In the genomic region with DNA sequence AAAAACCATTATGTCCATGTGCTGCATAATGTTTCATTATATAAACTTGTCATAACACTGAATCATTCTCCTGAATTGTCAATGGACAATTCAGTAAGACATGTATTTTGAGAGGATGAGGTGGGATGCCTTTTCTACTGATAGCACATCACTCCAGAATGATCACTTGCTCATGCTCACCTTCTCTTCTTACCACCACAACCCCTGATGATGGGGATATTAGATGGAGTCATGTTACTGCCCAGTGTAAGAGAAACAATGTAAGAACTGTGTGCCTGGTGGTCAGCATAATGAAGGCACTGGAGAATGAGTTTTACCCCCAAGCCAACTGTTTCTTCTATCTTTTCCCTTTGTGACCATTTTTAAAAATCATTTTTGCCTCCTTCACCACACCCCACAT, we compare ENCODE assay signal across 20 cellular contexts.
DNase-seq lines count a peak whose midpoint lies in the region; ATAC-seq, FAIRE-seq and TF ChIP-seq lines count a peak whose summit lies in the region.
"Had no signal": no experiment of that assay in that cellular context is flagged by ENCODE, and none has a peak within 500 bp of the region (broad histone marks: within the 10 kb centered on the region; RNA-seq: fewer than 3 reads in every experiment).

No MANE protein-coding gene starts in this region.

- no peak overlapping the region for H3K27ac ChIP-seq in A549
- H3K27ac ChIP-seq: HL-60 had no signal

- intact Hi-C loops in sciatic nerve (cut with DNase I): no loop called here

- no peak for TF ChIP-seq EP300 in A549 (IDR thresholded peaks at IDR 0.05)

- TF ChIP-seq CTCF in A549 (IDR thresholded peaks at IDR 0.05): no peak
- TF ChIP-seq CTCF in chondrocyte (IDR thresholded peaks at IDR 0.05): no peak

- peaks cover 16% of the 10 kb centered on the region for H3K4me1 Mint-ChIP-seq in chondrocyte (ENCODE audit: low read depth)
- H3K4me1 Mint-ChIP-seq: B cell had no signal

- H3K27me3 Mint-ChIP-seq in chondrocyte (ENCODE audit: low read depth): no peaks in the 10 kb centered on the region
- H3K27me3 Mint-ChIP-seq: B cell had no signal

- H3K9me3 Mint-ChIP-seq in chondrocyte (ENCODE audit: low read depth): no peaks in the 10 kb centered on the region
- H3K9me3 Mint-ChIP-seq: CD4-positive, alpha-beta T cell; HFFc6 had no signal

- no peaks in the 10 kb centered on the region for H3K4me1 ChIP-seq in A549

- no peak overlapping the region for H3K4me2 ChIP-seq in A549

- CTCF ChIA-PET in A549 (lab: Yijun Ruan, JAX): no interaction called here

- POLR2A ChIA-PET in A549 (lab: Yijun Ruan, JAX): no interaction called here

- H3K27ac Mint-ChIP-seq in chondrocyte (ENCODE audit: unreplicated experiment): peak overlapping the region; percentile 59
- H3K27ac Mint-ChIP-seq: B cell; CD4-positive, alpha-beta T cell; HFFc6 had no signal

- FAIRE-seq in A549 (lab: Jason Lieb, UNC): peak; percentile 61
- no peak for FAIRE-seq in frontal cortex (lab: Jason Lieb, UNC)
- FAIRE-seq: G401.6, GM19239, H1 had no signal

- H3K4me3 ChIP-seq in A549: no peak overlapping the region
- H3K4me3 ChIP-seq: HAP-1 had no signal

- no peaks in the 10 kb centered on the region for H3K9me3 ChIP-seq in A549
- H3K9me3 ChIP-seq: HAP-1 had no signal

- DNase-seq in A549 (ENCODE audit: low read depth in 1 of 2, low spot score in 1 of 2): no peak
- peak; percentile 29 for DNase-seq in LHCN-M2 (ENCODE audit: low read depth)
- no peak for DNase-seq in chondrocyte (ENCODE audit: low spot score)
- DNase-seq in sciatic nerve (ENCODE audit: low spot score): no peak
- DNase-seq in frontal cortex (ENCODE audit: low spot score in 2 of 2): no peak
- no peak for DNase-seq in ureter (ENCODE audit: low spot score)
- DNase-seq: C1 segment of cervical spinal cord; CD4-positive, alpha-beta T cell; DMS153; DMS79 treated with DMSO at 0.1 percent for 48 hours; EL; HFFc6; KBM-7 had no signal

- H3K4me3 Mint-ChIP-seq in chondrocyte (ENCODE audit: unreplicated experiment): no peak overlapping the region
- H3K4me3 Mint-ChIP-seq: B cell; CD4-positive, alpha-beta T cell; HFFc6 had no signal

- no peak for ATAC-seq in A549
- ATAC-seq in sciatic nerve: peak; percentile 19
- no peak for ATAC-seq in HG03520 (IDR thresholded peaks at IDR 0.05; ENCODE audit: unreplicated experiment)

- TF ChIP-seq POLR2A in A549 (IDR thresholded peaks at IDR 0.05; ENCODE audit: low read length): no peak

- TF ChIP-seq RAD21 in A549 (conservative IDR thresholded peaks at IDR 0.05 in 1 of 2, IDR thresholded peaks at IDR 0.05 in 1 of 2): no peak

- H3K36me3 Mint-ChIP-seq in chondrocyte (ENCODE audit: low read depth): no peaks in the 10 kb centered on the region

TF ChIP-seq in A549, 52 proteins besides CTCF, POLR2A, EP300 and RAD21:
- TF ChIP-seq SMC3 (IDR thresholded peaks at IDR 0.05) (no peak), CEBPB (IDR thresholded peaks at IDR 0.05) (no peak), ZFP36 (IDR thresholded peaks at IDR 0.05; ENCODE audit: borderline replicate concordance, partially characterized antibody) (no peak), NR3C1 (IDR thresholded peaks at IDR 0.05) (no peak), FOSL2 (IDR thresholded peaks at IDR 0.05) (no peak), FOSL2 (CRISPR knock-in tag; IDR thresholded peaks at IDR 0.05) (no peak), NPAS2 (CRISPR knock-in tag; IDR thresholded peaks at IDR 0.05; ENCODE audit: borderline replicate concordance) (no peak), CBX8 (IDR thresholded peaks at IDR 0.05) (no peak), ESRRA (IDR thresholded peaks at IDR 0.05; ENCODE audit: borderline replicate concordance, low read length) (no peak), PHF8 (IDR thresholded peaks at IDR 0.05; ENCODE audit: borderline replicate concordance, low read depth) (no peak), TP53 (CRISPR knock-in tag; IDR thresholded peaks at IDR 0.05) (no peak), KDM5A (IDR thresholded peaks at IDR 0.05) (no peak), HOXB5 (CRISPR knock-in tag; IDR thresholded peaks at IDR 0.05) (no peak), HOXB13 (CRISPR knock-in tag; IDR thresholded peaks at IDR 0.05; ENCODE audit: low read depth) (no peak)
- TF ChIP-seq, protein P1, sequence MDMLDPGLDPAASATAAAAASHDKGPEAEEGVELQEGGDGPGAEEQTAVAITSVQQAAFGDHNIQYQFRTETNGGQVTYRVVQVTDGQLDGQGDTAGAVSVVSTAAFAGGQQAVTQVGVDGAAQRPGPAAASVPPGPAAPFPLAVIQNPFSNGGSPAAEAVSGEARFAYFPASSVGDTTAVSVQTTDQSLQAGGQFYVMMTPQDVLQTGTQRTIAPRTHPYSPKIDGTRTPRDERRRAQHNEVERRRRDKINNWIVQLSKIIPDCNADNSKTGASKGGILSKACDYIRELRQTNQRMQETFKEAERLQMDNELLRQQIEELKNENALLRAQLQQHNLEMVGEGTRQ (IDR thresholded peaks at IDR 0.05): no peak
- TF ChIP-seq, protein P2, sequence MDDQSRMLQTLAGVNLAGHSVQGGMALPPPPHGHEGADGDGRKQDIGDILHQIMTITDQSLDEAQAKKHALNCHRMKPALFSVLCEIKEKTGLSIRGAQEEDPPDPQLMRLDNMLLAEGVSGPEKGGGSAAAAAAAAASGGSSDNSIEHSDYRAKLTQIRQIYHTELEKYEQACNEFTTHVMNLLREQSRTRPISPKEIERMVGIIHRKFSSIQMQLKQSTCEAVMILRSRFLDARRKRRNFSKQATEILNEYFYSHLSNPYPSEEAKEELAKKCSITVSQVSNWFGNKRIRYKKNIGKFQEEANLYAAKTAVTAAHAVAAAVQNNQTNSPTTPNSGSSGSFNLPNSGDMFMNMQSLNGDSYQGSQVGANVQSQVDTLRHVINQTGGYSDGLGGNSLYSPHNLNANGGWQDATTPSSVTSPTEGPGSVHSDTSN (IDR thresholded peaks at IDR 0.05): no peak
- TF ChIP-seq, protein P3, sequence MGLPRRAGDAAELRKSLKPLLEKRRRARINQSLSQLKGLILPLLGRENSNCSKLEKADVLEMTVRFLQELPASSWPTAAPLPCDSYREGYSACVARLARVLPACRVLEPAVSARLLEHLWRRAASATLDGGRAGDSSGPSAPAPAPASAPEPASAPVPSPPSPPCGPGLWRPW (IDR thresholded peaks at IDR 0.05): no peak
- TF ChIP-seq, protein P4, sequence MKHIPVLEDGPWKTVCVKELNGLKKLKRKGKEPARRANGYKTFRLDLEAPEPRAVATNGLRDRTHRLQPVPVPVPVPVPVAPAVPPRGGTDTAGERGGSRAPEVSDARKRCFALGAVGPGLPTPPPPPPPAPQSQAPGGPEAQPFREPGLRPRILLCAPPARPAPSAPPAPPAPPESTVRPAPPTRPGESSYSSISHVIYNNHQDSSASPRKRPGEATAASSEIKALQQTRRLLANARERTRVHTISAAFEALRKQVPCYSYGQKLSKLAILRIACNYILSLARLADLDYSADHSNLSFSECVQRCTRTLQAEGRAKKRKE (CRISPR knock-in tag; IDR thresholded peaks at IDR 0.05; ENCODE audit: low read depth): no peak
